In genomic region chr6:144316866-144317204, GRCh38 we compare ENCODE assay signal across 21 cellular contexts. TPM values are rescaled to one million over a fixed set of nuclear protein-coding genes. Genes with fewer than 3 reads are reported as not detected.
DNase-seq lines count a peak whose midpoint lies in the region; ATAC-seq and TF ChIP-seq lines count a peak whose summit lies in the region.
"Had no signal": no experiment of that assay in that cellular context is flagged by ENCODE, and none has a peak within 500 bp of the region (broad histone marks: within the 10 kb centered on the region; RNA-seq: fewer than 3 reads in every experiment).

No MANE protein-coding gene starts in this region.

- H3K36me3 ChIP-seq in subcutaneous abdominal adipose tissue (ENCODE audit: control insufficient read depth in 5 of 5, insufficient read depth in 5 of 5, low read length in 5 of 5) = no peaks in the 10 kb centered on the region
- H3K36me3 ChIP-seq: colonic mucosa, heart right ventricle, pancreas had no signal

- peak overlapping the region; percentile 78 for H3K27ac ChIP-seq in subcutaneous abdominal adipose tissue (ENCODE audit: low read depth, low read length)
- H3K27ac ChIP-seq: 22Rv1, colonic mucosa had no signal

- H3K4me3 Mint-ChIP-seq in T-helper 2 cell treated with Interferon-gamma antibody and Interleukin-4, amounts not matched to agents 5 μg/mL and 100 μg/mL, for 36 hours = no peak overlapping the region
- H3K4me3 Mint-ChIP-seq in brain = no peak overlapping the region
- H3K4me3 Mint-ChIP-seq: activated naive CD4-positive, alpha-beta T cell treated with anti-CD3 and anti-CD28 coated beads, Interleukin-2, amount 10 ng/mL, durations not matched to agents 7 days and 5 days; activated T-cell treated with anti-CD3 and anti-CD28 coated beads, Interleukin-2, amount 50 U/mL, for 24 hours had no signal

- no peak overlapping the region for H3K4me3 ChIP-seq in subcutaneous abdominal adipose tissue (ENCODE audit: low read depth in 1 of 5, low read length in 5 of 5)
- H3K4me3 ChIP-seq: colonic mucosa, heart right ventricle, lung, pancreas had no signal

- H3K4me1 ChIP-seq in subcutaneous abdominal adipose tissue (ENCODE audit: control insufficient read depth in 5 of 5, insufficient read depth in 5 of 5, low read length in 5 of 5) = peaks cover 18 to 59% (median 50%) of the 10 kb centered on the region in 5 donors
- H3K4me1 ChIP-seq: colonic mucosa had no signal

- no peaks in the 10 kb centered on the region for H3K9me3 ChIP-seq in subcutaneous abdominal adipose tissue (ENCODE audit: control insufficient read depth in 5 of 5, low read length in 5 of 5)
- H3K9me3 ChIP-seq: colonic mucosa, heart right ventricle, pancreas had no signal

- peak overlapping the region in 1 of 5 donors; percentile 40 for H3K9ac ChIP-seq in subcutaneous abdominal adipose tissue (ENCODE audit: low read length in 5 of 5)

- peak; percentile 12 for ATAC-seq in HG03064 (IDR thresholded peaks at IDR 0.05; ENCODE audit: low read depth, unreplicated experiment)
- ATAC-seq: heart right ventricle, pancreas, sciatic nerve had no signal

- TF ChIP-seq CTCF in brain (conservative IDR thresholded peaks at IDR 0.05) = no peak

- peaks cover 26% of the 10 kb centered on the region for H3K4me1 Mint-ChIP-seq in T-helper 2 cell treated with Interferon-gamma antibody and Interleukin-4, amounts not matched to agents 5 μg/mL and 100 μg/mL, for 36 hours (ENCODE audit: low read depth)
- H3K4me1 Mint-ChIP-seq in brain = peaks cover 46% of the 10 kb centered on the region

- no peaks in the 10 kb centered on the region for H3K9me3 Mint-ChIP-seq in T-helper 2 cell treated with Interferon-gamma antibody and Interleukin-4, amounts not matched to agents 5 μg/mL and 100 μg/mL, for 36 hours
- no peaks in the 10 kb centered on the region for H3K9me3 Mint-ChIP-seq in brain
- H3K9me3 Mint-ChIP-seq: activated naive CD4-positive, alpha-beta T cell treated with anti-CD3 and anti-CD28 coated beads, Interleukin-2, amount 10 ng/mL, durations not matched to agents 7 days and 5 days; activated T-cell treated with anti-CD3 and anti-CD28 coated beads, Interleukin-2, amount 50 U/mL, for 24 hours had no signal

- DNase-seq in T-helper 2 cell treated with Interferon-gamma antibody and Interleukin-4, amounts not matched to agents 5 μg/mL and 100 μg/mL, for 36 hours (ENCODE audit: low spot score) = no peak
- DNase-seq in T-helper 2 cell (no peak), NCI-H1694 (lab: John Stamatoyannopoulos, UW) (no peak), HUDEP-2 (lab: John Stamatoyannopoulos, UW; ENCODE audit: unreplicated experiment in 76 of 76) (no peak)
- DNase-seq in activated CD4-positive, alpha-beta T cell treated with anti-CD3 and anti-CD28 coated beads for 4 hours = no peak
- DNase-seq: activated CD4-positive, alpha-beta T cell treated with anti-CD3 and anti-CD28 coated beads, Interleukin-2, amount 50 U/mL, for 48 hours; activated naive CD4-positive, alpha-beta T cell treated with anti-CD3 and anti-CD28 coated beads, Interleukin-2, amount 10 ng/mL, durations not matched to agents 7 days and 5 days; activated T-cell treated with anti-CD3 and anti-CD28 coated beads, Interleukin-2, amount 50 U/mL, for 24 hours; colonic mucosa; heart right ventricle; NCI-H1105; NCI-H2107; NCI-H524; pancreas; trophoblast cell had no signal

- H3K27me3 Mint-ChIP-seq in T-helper 2 cell treated with Interferon-gamma antibody and Interleukin-4, amounts not matched to agents 5 μg/mL and 100 μg/mL, for 36 hours (ENCODE audit: low read depth) = no peaks in the 10 kb centered on the region
- no peaks in the 10 kb centered on the region for H3K27me3 Mint-ChIP-seq in brain
- H3K27me3 Mint-ChIP-seq: activated T-cell treated with anti-CD3 and anti-CD28 coated beads, Interleukin-2, amount 50 U/mL, for 24 hours had no signal

- no peaks in the 10 kb centered on the region for H3K27me3 ChIP-seq in subcutaneous abdominal adipose tissue (ENCODE audit: control insufficient read depth in 5 of 5, insufficient read depth in 4 of 5, low read length in 5 of 5)
- H3K27me3 ChIP-seq: colonic mucosa, heart right ventricle, pancreas had no signal

- no peaks in the 10 kb centered on the region for H3K36me3 Mint-ChIP-seq in T-helper 2 cell treated with Interferon-gamma antibody and Interleukin-4, amounts not matched to agents 5 μg/mL and 100 μg/mL, for 36 hours (ENCODE audit: low read depth)
- no peaks in the 10 kb centered on the region for H3K36me3 Mint-ChIP-seq in brain
- H3K36me3 Mint-ChIP-seq: activated naive CD4-positive, alpha-beta T cell treated with anti-CD3 and anti-CD28 coated beads, Interleukin-2, amount 10 ng/mL, durations not matched to agents 7 days and 5 days had no signal

- peak overlapping the region; percentile 32 for H3K27ac Mint-ChIP-seq in T-helper 2 cell treated with Interferon-gamma antibody and Interleukin-4, amounts not matched to agents 5 μg/mL and 100 μg/mL, for 36 hours
- H3K27ac Mint-ChIP-seq in brain = peak overlapping the region in 3 of 5 experiments; percentile 1 to 41 (median 9)
- H3K27ac Mint-ChIP-seq: activated naive CD4-positive, alpha-beta T cell treated with anti-CD3 and anti-CD28 coated beads, Interleukin-2, amount 10 ng/mL, durations not matched to agents 7 days and 5 days; activated T-cell treated with anti-CD3 and anti-CD28 coated beads, Interleukin-2, amount 50 U/mL, for 24 hours had no signal

RNA-seq across cellular contexts. Expression of gene UTRN, which starts 31.7 kb away (rescaled TPM):
- 4.1 TPM for polyA plus RNA-seq in brain (ENCODE audit: insufficient read depth, low read depth, low replicate concordance)
